Comparison of ENCODE assay signal across 10 cellular contexts in the genomic region with DNA sequence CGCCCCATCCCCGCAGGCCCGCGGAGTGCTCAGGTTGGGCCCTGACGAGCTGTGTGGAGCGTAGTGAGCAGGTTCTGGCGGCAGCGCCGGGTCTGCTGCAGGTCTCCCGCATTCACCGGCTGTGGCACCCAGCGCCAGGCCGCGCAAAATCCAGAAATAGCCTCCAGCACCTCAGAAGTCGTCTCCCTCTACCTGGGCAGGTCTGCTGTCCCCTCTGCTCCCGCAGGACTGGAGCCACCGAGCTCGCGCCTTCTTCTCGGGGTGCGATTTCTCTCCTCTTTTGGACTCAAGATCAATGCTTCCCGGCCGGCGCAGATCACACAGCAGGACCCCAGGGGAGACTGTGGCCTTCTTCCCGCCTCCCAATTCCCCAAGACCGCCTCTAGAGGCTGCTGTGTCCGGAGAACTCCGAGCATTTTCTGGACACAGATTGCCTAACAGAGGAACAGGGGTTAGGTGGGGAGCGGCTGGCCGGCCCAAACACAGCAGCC.
DNase-seq lines count a peak whose midpoint lies in the region; ATAC-seq and TF ChIP-seq lines count a peak whose summit lies in the region.
"Had no signal": no experiment of that assay in that cellular context is flagged by ENCODE, and none has a peak within 500 bp of the region (broad histone marks: within the 10 kb centered on the region; RNA-seq: fewer than 3 reads in every experiment).

No MANE protein-coding gene starts in this region.

- H3K9ac ChIP-seq in NT2/D1 (ENCODE audit: insufficient read length, low read depth): peak overlapping the region; percentile 50

- peak overlapping the region; percentile 18 for H3K4me3 ChIP-seq in NT2/D1 (ENCODE audit: insufficient read length, low read depth)
- H3K4me3 ChIP-seq in fibroblast of mammary gland (ENCODE audit: control insufficient read depth, low read depth, low read length): no peak overlapping the region
- no peak overlapping the region for H3K4me3 ChIP-seq in retinal pigment epithelial cell (ENCODE audit: low read length)
- H3K4me3 ChIP-seq: tibial nerve had no signal

- H3K27me3 ChIP-seq in NT2/D1 (ENCODE audit: insufficient read depth, insufficient read length): peaks cover 87% of the 10 kb centered on the region

- peak; percentile 36 for TF ChIP-seq CTCF in fibroblast of mammary gland (conservative IDR thresholded peaks at IDR 0.05; ENCODE audit: control insufficient read depth, insufficient read depth, low read depth, low read length)
- TF ChIP-seq CTCF in retinal pigment epithelial cell (conservative IDR thresholded peaks at IDR 0.05; ENCODE audit: low read depth, low read length): peak; percentile 47

- no peaks in the 10 kb centered on the region for H3K36me3 ChIP-seq in NT2/D1 (ENCODE audit: insufficient read depth, insufficient read length, low read length)
- H3K36me3 ChIP-seq: tibial nerve had no signal

- H3K9me3 ChIP-seq in NT2/D1 (ENCODE audit: insufficient read depth, low read length): no peaks in the 10 kb centered on the region
- H3K9me3 ChIP-seq: tibial nerve had no signal

- peak; percentile 33 for DNase-seq in activated CD4-positive, CD25-positive, alpha-beta regulatory T cell treated with anti-CD3 and anti-CD28 coated beads, Interleukin-2, amount 50 U/mL, for 72 hours
- no peak for DNase-seq in NT2/D1 (ENCODE audit: low read depth, low spot score)
- DNase-seq in fibroblast of mammary gland (ENCODE audit: low read depth): peak; percentile 16
- DNase-seq in retinal pigment epithelial cell (ENCODE audit: low read depth): no peak
- no peak for DNase-seq in DMS114 treated with DMSO at 0.1 percent for 48 hours (lab: John Stamatoyannopoulos, UW; ENCODE audit: unreplicated experiment)
- DNase-seq in NCI-H187 (lab: John Stamatoyannopoulos, UW): no peak
- no peak for DNase-seq in iPS-NIHi7 (ENCODE audit: extremely low spot score)
- DNase-seq: activated T-cell treated with anti-CD3 and anti-CD28 coated beads, Interleukin-2, amount 50 U/mL, for 1 hour had no signal

- ATAC-seq in activated CD4-positive, CD25-positive, alpha-beta regulatory T cell treated with anti-CD3 and anti-CD28 coated beads, Interleukin-2, amount 50 U/mL, for 24 hours: no peak

- peaks cover 18% of the 10 kb centered on the region for H3K4me1 ChIP-seq in NT2/D1 (ENCODE audit: insufficient read depth, insufficient read length)

Comparison
In these comparisons a context has a peak if more than half of its experiments do, and no peak if none do; other contexts are left out.
1. DNase-seq: peak in activated CD4-positive, CD25-positive, alpha-beta regulatory T cell treated with anti-CD3 and anti-CD28 coated beads, Interleukin-2, amount 50 U/mL, for 72 hours (single experiment) and fibroblast of mammary gland (single experiment); none in NT2/D1 (single experiment), retinal pigment epithelial cell (single experiment), DMS114 treated with DMSO at 0.1 percent for 48 hours (single experiment), NCI-H187 (0 of 2) and iPS-NIHi7 (single experiment).